In genomic region chr15:63435416-63435815, GRCh38 we compare ENCODE assay signal across 16 cellular contexts. TPM values are rescaled to one million over a fixed set of nuclear protein-coding genes. Genes with fewer than 3 reads are reported as not detected.
DNase-seq lines count a peak whose midpoint lies in the region; ATAC-seq and TF ChIP-seq lines count a peak whose summit lies in the region.
"Had no signal": no experiment of that assay in that cellular context is flagged by ENCODE, and none has a peak within 500 bp of the region (broad histone marks: within the 10 kb centered on the region; RNA-seq: fewer than 3 reads in every experiment).

No MANE protein-coding gene starts in this region.

- peak overlapping the region; percentile 47 for H3K27ac Mint-ChIP-seq in activated naive CD4-positive, alpha-beta T cell treated with anti-CD3 and anti-CD28 coated beads, Interleukin-2, amount 10 ng/mL, durations not matched to agents 7 days and 5 days
- no peak overlapping the region for H3K27ac Mint-ChIP-seq in activated naive CD4-positive, alpha-beta T cell treated with anti-CD3 and anti-CD28 coated beads, Interleukin-2, amount 50 U/mL, for 72 hours
- peak overlapping the region; percentile 9 for H3K27ac Mint-ChIP-seq in chondrocyte (ENCODE audit: unreplicated experiment)
- H3K27ac Mint-ChIP-seq in naive thymus-derived CD4-positive, alpha-beta T cell: peak overlapping the region in 5 of 9 donors; percentile 22 to 77 (median 36)
- H3K27ac Mint-ChIP-seq: HFFc6 had no signal

- H3K36me3 ChIP-seq in naive thymus-derived CD4-positive, alpha-beta T cell (ENCODE audit: control insufficient read depth in 2 of 3, insufficient read depth in 3 of 3, low read length in 3 of 3): no peaks in the 10 kb centered on the region
- H3K36me3 ChIP-seq in thymus (ENCODE audit: control insufficient read depth, insufficient read depth) (no peaks in the 10 kb centered on the region), MM.1S (replicated peaks; ENCODE audit: insufficient read depth, low read length) (no peaks in the 10 kb centered on the region)

- no peaks in the 10 kb centered on the region for H3K36me3 Mint-ChIP-seq in activated naive CD4-positive, alpha-beta T cell treated with anti-CD3 and anti-CD28 coated beads, Interleukin-2, amount 10 ng/mL, durations not matched to agents 7 days and 5 days
- no peaks in the 10 kb centered on the region for H3K36me3 Mint-ChIP-seq in activated naive CD4-positive, alpha-beta T cell treated with anti-CD3 and anti-CD28 coated beads, Interleukin-2, amount 50 U/mL, for 72 hours
- H3K36me3 Mint-ChIP-seq in chondrocyte (ENCODE audit: low read depth): no peaks in the 10 kb centered on the region
- H3K36me3 Mint-ChIP-seq in naive thymus-derived CD4-positive, alpha-beta T cell: peaks cover 0 to 3% (median 0%) of the 10 kb centered on the region in 5 donors

- CTCF ChIA-PET in activated naive CD4-positive, alpha-beta T cell treated with anti-CD3 and anti-CD28 coated beads, Interleukin-2, amount 10 ng/mL, durations not matched to agents 7 days and 5 days (lab: Charles Lee): interaction anchor here (0.8 to 1.4 kb wide), 3 partner anchors 34 to 144 kb away, joined by 3 read pairs; no protein-coding TSS in a partner anchor
- CTCF ChIA-PET in naive thymus-derived CD4-positive, alpha-beta T cell (lab: Charles Lee): no interaction called here

- H3K79me2 ChIP-seq in MM.1S (ENCODE audit: low read length): no peaks in the 10 kb centered on the region

- no peak for DNase-seq in activated naive CD4-positive, alpha-beta T cell treated with anti-CD3 and anti-CD28 coated beads, Interleukin-2, amount 10 ng/mL, durations not matched to agents 7 days and 5 days
- no peak for DNase-seq in activated naive CD4-positive, alpha-beta T cell treated with anti-CD3 and anti-CD28 coated beads, Interleukin-2, amount 50 U/mL, for 72 hours (ENCODE audit: low spot score in 2 of 2)
- no peak for DNase-seq in chondrocyte (ENCODE audit: low spot score)
- no peak for DNase-seq in naive thymus-derived CD4-positive, alpha-beta T cell
- no peak for DNase-seq in activated CD4-positive, alpha-beta T cell treated with anti-CD3 and anti-CD28 coated beads, Interleukin-2, amount 50 U/mL, for 48 hours
- no peak for DNase-seq in MM.1S
- no peak for DNase-seq in epidermal melanocyte (ENCODE audit: insufficient read length, low spot score)
- DNase-seq: AML-193; H7; HFFc6; NCI-H1436 treated with DMSO at 0.1 percent for 48 hours; NCI-H510A treated with DMSO at 0.1 percent for 48 hours; NK-92 treated with Interleukin-12 subunit alpha and Interleukin-12 subunit beta, amount 100 ng/mL, for 24 hours had no signal

- intact Hi-C loops in naive thymus-derived CD4-positive, alpha-beta T cell (cut with micrococcal nuclease): loop anchor here in 1 of 2 donors (10.0 kb wide), 1 partner anchor 131 kb away; no protein-coding TSS in a partner anchor

- H3K27me3 Mint-ChIP-seq in activated naive CD4-positive, alpha-beta T cell treated with anti-CD3 and anti-CD28 coated beads, Interleukin-2, amount 10 ng/mL, durations not matched to agents 7 days and 5 days: peaks cover 15% of the 10 kb centered on the region
- H3K27me3 Mint-ChIP-seq in chondrocyte (ENCODE audit: low read depth): no peaks in the 10 kb centered on the region
- H3K27me3 Mint-ChIP-seq in naive thymus-derived CD4-positive, alpha-beta T cell: no peaks in the 10 kb centered on the region

- peaks cover 31% of the 10 kb centered on the region for H3K4me1 Mint-ChIP-seq in activated naive CD4-positive, alpha-beta T cell treated with anti-CD3 and anti-CD28 coated beads, Interleukin-2, amount 10 ng/mL, durations not matched to agents 7 days and 5 days
- peaks cover 32% of the 10 kb centered on the region for H3K4me1 Mint-ChIP-seq in chondrocyte (ENCODE audit: low read depth)
- H3K4me1 Mint-ChIP-seq in naive thymus-derived CD4-positive, alpha-beta T cell: peaks cover 16 to 59% (median 42%) of the 10 kb centered on the region in 7 donors

- peaks cover 4 to 27% of the 10 kb centered on the region in 2 donors for H3K4me1 ChIP-seq in naive thymus-derived CD4-positive, alpha-beta T cell (ENCODE audit: control insufficient read depth in 2 of 2, insufficient read depth in 2 of 2, low read length in 2 of 2)
- H3K4me1 ChIP-seq in thymus (ENCODE audit: control insufficient read depth, insufficient read depth, low read length) (peaks cover 27% of the 10 kb centered on the region), MM.1S (ENCODE audit: low read length) (peaks cover 8% of the 10 kb centered on the region)

- H3K4me3 ChIP-seq in naive thymus-derived CD4-positive, alpha-beta T cell (ENCODE audit: low read length): no peak overlapping the region
- H3K4me3 ChIP-seq in thymus (ENCODE audit: low read length) (no peak overlapping the region), MM.1S (ENCODE audit: low read length) (no peak overlapping the region)

- POLR2A ChIA-PET in naive thymus-derived CD4-positive, alpha-beta T cell (lab: Charles Lee): no interaction called here

- 97% methylated on average over 6 of the region's 6 CpGs for WGBS in thymus

- H3F3A ChIP-seq in MM.1S (ENCODE audit: insufficient read depth, low read length): no peaks in the 10 kb centered on the region

- no peaks in the 10 kb centered on the region for H3K9me3 ChIP-seq in naive thymus-derived CD4-positive, alpha-beta T cell (ENCODE audit: control insufficient read depth in 2 of 3, low read length in 3 of 3)
- H3K9me3 ChIP-seq in thymus (ENCODE audit: control insufficient read depth) (no peaks in the 10 kb centered on the region), MM.1S (replicated peaks; ENCODE audit: insufficient read depth, low read length) (no peaks in the 10 kb centered on the region)

- no peaks in the 10 kb centered on the region for H3K9me2 ChIP-seq in MM.1S (replicated peaks; ENCODE audit: insufficient read depth, low read length)

- H3K4me2 ChIP-seq in MM.1S (ENCODE audit: low read depth, low read length): no peak overlapping the region

- no peak overlapping the region for H2AFZ ChIP-seq in MM.1S (ENCODE audit: low read length)

- no peaks in the 10 kb centered on the region for H3K9me3 Mint-ChIP-seq in activated naive CD4-positive, alpha-beta T cell treated with anti-CD3 and anti-CD28 coated beads, Interleukin-2, amount 10 ng/mL, durations not matched to agents 7 days and 5 days
- no peaks in the 10 kb centered on the region for H3K9me3 Mint-ChIP-seq in activated naive CD4-positive, alpha-beta T cell treated with anti-CD3 and anti-CD28 coated beads, Interleukin-2, amount 50 U/mL, for 72 hours
- no peaks in the 10 kb centered on the region for H3K9me3 Mint-ChIP-seq in chondrocyte (ENCODE audit: low read depth)
- peaks cover 0 to 2% (median 0%) of the 10 kb centered on the region in 11 donors for H3K9me3 Mint-ChIP-seq in naive thymus-derived CD4-positive, alpha-beta T cell
- H3K9me3 Mint-ChIP-seq: HFFc6 had no signal

- no peak for TF ChIP-seq CTCF in chondrocyte (IDR thresholded peaks at IDR 0.05)
- no peak for TF ChIP-seq CTCF in MM.1S (IDR thresholded peaks at IDR 0.05; ENCODE audit: low read length)

- H3K4me3 Mint-ChIP-seq in activated naive CD4-positive, alpha-beta T cell treated with anti-CD3 and anti-CD28 coated beads, Interleukin-2, amount 10 ng/mL, durations not matched to agents 7 days and 5 days: no peak overlapping the region
- no peak overlapping the region for H3K4me3 Mint-ChIP-seq in chondrocyte (ENCODE audit: unreplicated experiment)
- H3K4me3 Mint-ChIP-seq in naive thymus-derived CD4-positive, alpha-beta T cell: peak overlapping the region in 2 of 10 donors; percentile 44 to 86
- H3K4me3 Mint-ChIP-seq: HFFc6 had no signal

- no peak overlapping the region for H3K27ac ChIP-seq in naive thymus-derived CD4-positive, alpha-beta T cell (ENCODE audit: low read depth, low read length)
- H3K27ac ChIP-seq in thymus (ENCODE audit: low read depth) (peak overlapping the region; percentile 15), MM.1S (ENCODE audit: low read length) (no peak overlapping the region)
- H3K27ac ChIP-seq: C4-2B, RWPE1 had no signal

- H3K27me3 ChIP-seq in naive thymus-derived CD4-positive, alpha-beta T cell (ENCODE audit: control insufficient read depth in 2 of 2, insufficient read depth in 2 of 2, low read length in 2 of 2): no peaks in the 10 kb centered on the region
- no peaks in the 10 kb centered on the region for H3K27me3 ChIP-seq in thymus (ENCODE audit: control insufficient read depth, insufficient read depth)
- no peaks in the 10 kb centered on the region for H3K27me3 ChIP-seq in MM.1S (replicated peaks; ENCODE audit: insufficient read depth, low read length)

- no peak for ATAC-seq in activated naive CD4-positive, alpha-beta T cell treated with anti-CD3 and anti-CD28 coated beads, Interleukin-2, amount 50 U/mL, for 72 hours
- no peak for ATAC-seq in naive thymus-derived CD4-positive, alpha-beta T cell

- no peak overlapping the region for H3K9ac ChIP-seq in MM.1S (ENCODE audit: low read length)

- H4K20me1 ChIP-seq in MM.1S (ENCODE audit: insufficient read depth, low read length): no peaks in the 10 kb centered on the region

RNA-seq across cellular contexts. Expression of gene CA12, which starts 53.8 kb away (rescaled TPM):
- under 1 TPM in 1 of 2 donors, not detected in 1; 0.95 TPM for total RNA-seq in activated naive CD4-positive, alpha-beta T cell treated with anti-CD3 and anti-CD28 coated beads, Interleukin-2, amount 50 U/mL, for 72 hours
- 6.7 to 7.9 TPM (median 6.9 TPM) in 3 replicates for total RNA-seq in chondrocyte
- total RNA-seq in naive thymus-derived CD4-positive, alpha-beta T cell: under 1 TPM in 1 of 5 experiments, not detected in 4; 0.02 TPM
- not detected for polyA plus RNA-seq in naive thymus-derived CD4-positive, alpha-beta T cell
- 0.16 TPM for polyA plus RNA-seq in thymus

Comparison
In these comparisons a context has a peak if more than half of its experiments do, and no peak if none do; other contexts are left out.
1. H3K27ac Mint-ChIP-seq: peak in activated naive CD4-positive, alpha-beta T cell treated with anti-CD3 and anti-CD28 coated beads, Interleukin-2, amount 10 ng/mL, durations not matched to agents 7 days and 5 days (single experiment), chondrocyte (single experiment) and naive thymus-derived CD4-positive, alpha-beta T cell (5 of 9); none in activated naive CD4-positive, alpha-beta T cell treated with anti-CD3 and anti-CD28 coated beads, Interleukin-2, amount 50 U/mL, for 72 hours (0 of 2).